8 cellular contexts compared by ENCODE assay signal in the genomic region with DNA sequence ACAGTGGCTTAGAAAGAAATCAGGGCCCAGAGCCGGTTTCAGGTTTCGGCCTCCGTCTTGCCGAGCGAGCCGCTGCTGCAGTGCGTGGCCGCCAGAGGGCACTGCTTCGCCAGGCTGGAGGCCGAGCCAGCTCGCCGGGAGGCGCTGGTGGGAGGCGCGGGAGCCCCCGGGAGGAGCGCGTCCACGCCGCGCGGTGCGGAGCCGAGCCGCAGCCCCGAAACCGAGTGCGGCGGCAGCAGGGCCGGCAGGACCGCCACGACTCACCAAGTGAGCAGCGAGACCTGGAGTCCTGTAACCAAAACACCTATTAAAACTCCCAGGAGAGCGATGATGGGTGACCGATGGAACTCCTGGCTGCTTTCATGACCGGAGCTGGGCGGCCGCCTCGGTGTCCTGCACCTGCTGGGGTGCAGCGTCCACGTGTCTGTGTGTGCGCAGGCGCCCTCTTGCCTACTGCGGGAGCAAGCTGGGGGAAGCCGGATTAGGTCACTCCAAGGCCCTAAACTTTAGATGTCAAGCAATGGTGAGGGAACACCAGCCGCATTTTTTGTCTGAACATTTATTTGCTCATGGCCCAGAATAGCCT.
DNase-seq lines count a peak whose midpoint lies in the region; ATAC-seq and TF ChIP-seq lines count a peak whose summit lies in the region.

No MANE protein-coding gene starts in this region.

- no peaks in the 10 kb centered on the region for H3K9me3 ChIP-seq in DOHH2 (ENCODE audit: control insufficient read depth, insufficient read depth, low read length)
- no peaks in the 10 kb centered on the region for H3K9me3 ChIP-seq in MG63
- no peaks in the 10 kb centered on the region for H3K9me3 ChIP-seq in ascending aorta

- peaks cover 27% of the 10 kb centered on the region; the same call in 2 of the 3 replicates for H3K9me3 Mint-ChIP-seq in GM23338
- no peaks in the 10 kb centered on the region for H3K9me3 Mint-ChIP-seq in T-helper 2 cell treated with Interferon-gamma antibody and Interleukin-4, amounts not matched to agents 5 μg/mL and 100 μg/mL, for 36 hours

- H3F3A ChIP-seq in DOHH2 (ENCODE audit: control insufficient read depth, insufficient read depth), result no peaks in the 10 kb centered on the region
- no peaks in the 10 kb centered on the region for H3F3A ChIP-seq in GM23338 (replicated peaks; ENCODE audit: low read depth)

- H3K27ac Mint-ChIP-seq in GM23338, result no peak overlapping the region
- H3K27ac Mint-ChIP-seq in T-helper 2 cell treated with Interferon-gamma antibody and Interleukin-4, amounts not matched to agents 5 μg/mL and 100 μg/mL, for 36 hours, result no peak overlapping the region

- H3K27ac ChIP-seq in DOHH2 (ENCODE audit: low read depth, low read length), result no peak overlapping the region
- H3K27ac ChIP-seq in GM23338 (ENCODE audit: low read depth), result no peak overlapping the region
- H3K27ac ChIP-seq in ascending aorta, result peak overlapping the region in 1 of 2 donors; percentile 22

- H3K36me3 Mint-ChIP-seq in GM23338 (ENCODE audit: low read depth), result peaks cover 13% of the 10 kb centered on the region; the same call in 2 of the 3 replicates
- H3K36me3 Mint-ChIP-seq in T-helper 2 cell treated with Interferon-gamma antibody and Interleukin-4, amounts not matched to agents 5 μg/mL and 100 μg/mL, for 36 hours (ENCODE audit: low read depth), result no peaks in the 10 kb centered on the region

- intact Hi-C loops in ascending aorta (cut with DNase I), result loop anchor here (5.0 kb wide), 1 partner anchor 387 kb away; no protein-coding TSS in a partner anchor

- peaks cover 4% of the 10 kb centered on the region; the same call in 1 of the 2 replicates for H3K27me3 ChIP-seq in DOHH2 (ENCODE audit: control insufficient read depth, low read length)
- H3K27me3 ChIP-seq in GM23338 (ENCODE audit: insufficient read depth), result peaks cover 9% of the 10 kb centered on the region
- no peaks in the 10 kb centered on the region for H3K27me3 ChIP-seq in MG63
- no peaks in the 10 kb centered on the region for H3K27me3 ChIP-seq in ascending aorta

- no peaks in the 10 kb centered on the region for H4K20me1 ChIP-seq in DOHH2 (ENCODE audit: control insufficient read depth, insufficient read depth, low read depth, low read length)
- H4K20me1 ChIP-seq in GM23338 (replicated peaks; ENCODE audit: insufficient read depth), result no peaks in the 10 kb centered on the region

- H3K9me2 ChIP-seq in DOHH2 (replicated peaks; ENCODE audit: control insufficient read depth, low read length), result no peaks in the 10 kb centered on the region
- no peaks in the 10 kb centered on the region for H3K9me2 ChIP-seq in GM23338 (ENCODE audit: insufficient read depth)

- no peaks in the 10 kb centered on the region for H3K79me2 ChIP-seq in DOHH2 (ENCODE audit: control insufficient read depth, low read length)
- no peaks in the 10 kb centered on the region for H3K79me2 ChIP-seq in GM23338 (replicated peaks; ENCODE audit: insufficient read depth)

- ATAC-seq in GM23338, result peak; percentile 90

- peak overlapping the region; percentile 25; the same call in 1 of the 2 replicates for H3K4me3 ChIP-seq in DOHH2 (ENCODE audit: low read length)
- peak overlapping the region; percentile 60 for H3K4me3 ChIP-seq in GM23338
- H3K4me3 ChIP-seq in MG63, result peak overlapping the region; percentile 29
- peak overlapping the region; percentile 55 to 66 for H3K4me3 ChIP-seq in ascending aorta
- peak overlapping the region; percentile 48 for H3K4me3 ChIP-seq in retinal pigment epithelial cell (ENCODE audit: low read length)

- H3K36me3 ChIP-seq in DOHH2 (ENCODE audit: control insufficient read depth, low read length) (no peaks in the 10 kb centered on the region), GM23338 (ENCODE audit: insufficient read depth) (no peaks in the 10 kb centered on the region), MG63 (no peaks in the 10 kb centered on the region), ascending aorta (no peaks in the 10 kb centered on the region)

- no peaks in the 10 kb centered on the region for H3K4me1 Mint-ChIP-seq in GM23338
- H3K4me1 Mint-ChIP-seq in T-helper 2 cell treated with Interferon-gamma antibody and Interleukin-4, amounts not matched to agents 5 μg/mL and 100 μg/mL, for 36 hours (ENCODE audit: low read depth), result peaks cover 5% of the 10 kb centered on the region

- H3K4me2 ChIP-seq in DOHH2 (ENCODE audit: low read length) (peak overlapping the region; percentile 50), GM23338 (peak overlapping the region; percentile 82)

- DNase-seq in GM23338 (ENCODE audit: low spot score) (peak; percentile 82), MG63 (peak; percentile 62), ascending aorta (ENCODE audit: low spot score in 2 of 2) (peak in 1 of 2 donors; percentile 86), hepatic stellate cell (ENCODE audit: low spot score) (peak; percentile 68), retinal pigment epithelial cell (ENCODE audit: low read depth) (peak; percentile 16), H4 (ENCODE audit: low spot score) (no peak)
- peak; percentile 56 for DNase-seq in T-helper 2 cell treated with Interferon-gamma antibody and Interleukin-4, amounts not matched to agents 5 μg/mL and 100 μg/mL, for 36 hours (ENCODE audit: low spot score)

- H2AFZ ChIP-seq in GM23338, result peak overlapping the region; percentile 86; the same call in 1 of the 2 replicates

- TF ChIP-seq CTCF in DOHH2 (IDR thresholded peaks at IDR 0.05; ENCODE audit: low read depth, low read length, poor library complexity, severe bottlenecking) (peak; percentile 91), GM23338 (conservative IDR thresholded peaks at IDR 0.05; ENCODE audit: low read depth in 2 of 2) (peak; percentile 94 to 97), ascending aorta (IDR thresholded peaks at IDR 0.05) (peak; percentile 93 to 98 (median 94)), retinal pigment epithelial cell (conservative IDR thresholded peaks at IDR 0.05; ENCODE audit: low read depth, low read length) (peak; percentile 89)

- H3K4me3 Mint-ChIP-seq in GM23338, result peak overlapping the region; percentile 40; the same call in 2 of the 3 replicates
- H3K4me3 Mint-ChIP-seq in T-helper 2 cell treated with Interferon-gamma antibody and Interleukin-4, amounts not matched to agents 5 μg/mL and 100 μg/mL, for 36 hours, result no peak overlapping the region

- H3K4me1 ChIP-seq in DOHH2 (ENCODE audit: control insufficient read depth, low read length) (0 out of 2 replicates have a peak, but pooled peaks cover 3% of the 10 kb centered on the region), GM23338 (ENCODE audit: insufficient read depth) (no peaks in the 10 kb centered on the region), ascending aorta (peaks cover 0 to 2% of the 10 kb centered on the region in 2 donors)

- H3K27me3 Mint-ChIP-seq in GM23338 (ENCODE audit: insufficient read depth, low read depth, poor library complexity), result peaks cover 12% of the 10 kb centered on the region
- peaks cover 19% of the 10 kb centered on the region for H3K27me3 Mint-ChIP-seq in T-helper 2 cell treated with Interferon-gamma antibody and Interleukin-4, amounts not matched to agents 5 μg/mL and 100 μg/mL, for 36 hours (ENCODE audit: low read depth)

TF ChIP-seq in GM23338, 12 proteins besides CTCF, POLR2A, EP300 and RAD21 (continues in another document):
- TF ChIP-seq ZNF114 (CRISPR knock-in tag; IDR thresholded peaks at IDR 0.05) (no peak), EZH2phosphoT487 (IDR thresholded peaks at IDR 0.05; ENCODE audit: unreplicated experiment) (no peak), ETS1 (IDR thresholded peaks at IDR 0.05) (no peak), ZNF331 (CRISPR knock-in tag; IDR thresholded peaks at IDR 0.05; ENCODE audit: low read depth) (no peak), POLR2AphosphoS5 (IDR thresholded peaks at IDR 0.05; ENCODE audit: low read depth) (no peak), NANOG (IDR thresholded peaks at IDR 0.05; ENCODE audit: borderline replicate concordance) (no peak), JUNB (IDR thresholded peaks at IDR 0.05; ENCODE audit: unreplicated experiment) (no peak), EZH2 (IDR thresholded peaks at IDR 0.05; ENCODE audit: low read depth, unreplicated experiment) (no peak), CREB1 (CRISPR knock-in tag; IDR thresholded peaks at IDR 0.05; ENCODE audit: low read depth) (no peak), REST (IDR thresholded peaks at IDR 0.05; ENCODE audit: unreplicated experiment) (no peak), STAT1 (IDR thresholded peaks at IDR 0.05; ENCODE audit: unreplicated experiment) (no peak)
